ENCODE assay signal across 6 cellular contexts in genomic region chr3:107249132-107249531, GRCh38.
"Had no signal": no experiment of that assay in that cellular context is flagged by ENCODE, and none has a peak within 500 bp of the region (broad histone marks: within the 10 kb centered on the region; RNA-seq: fewer than 3 reads in every experiment).

No MANE protein-coding gene starts in this region.

- H3K4me1 Mint-ChIP-seq: GM23338, H9, IgD-negative memory B cell had no signal

- H3K4me3 Mint-ChIP-seq: GM23338, H9, IgD-negative memory B cell had no signal

- ATAC-seq: GM23338, HepG2 had no signal

- H3K27ac ChIP-seq: HL-60 had no signal

- H3K27me3 Mint-ChIP-seq: IgD-negative memory B cell had no signal

- H3K4me3 ChIP-seq: GM23338 had no signal

- H3K9me3 Mint-ChIP-seq: GM23338, H9, IgD-negative memory B cell had no signal

- H3K27ac Mint-ChIP-seq: GM23338, H9, IgD-negative memory B cell had no signal

- DNase-seq: H9, HCEC 1CT had no signal
